ENCODE assay signal across 22 cellular contexts in genomic region chr10:123551259-123551658, GRCh38.
"Had no signal": no experiment of that assay in that cellular context is flagged by ENCODE, and none has a peak within 500 bp of the region (broad histone marks: within the 10 kb centered on the region; RNA-seq: fewer than 3 reads in every experiment).

No MANE protein-coding gene starts in this region.

- FAIRE-seq: colon, frontal cortex, pancreas, small intestine had no signal

- H3K4me3 ChIP-seq: heart left ventricle, mucosa of descending colon, pancreas, suprapubic skin, thyroid gland, uterus had no signal

- H3K27ac ChIP-seq: heart left ventricle, pancreas, suprapubic skin, thyroid gland, uterus had no signal

- H3K27ac Mint-ChIP-seq: progenitor cell of endocrine pancreas; stimulated activated effector memory CD8-positive, alpha-beta T cell treated with anti-CD3 and anti-CD28 coated beads, Interleukin-12 subunit alpha, Interleukin-12 subunit beta, amount 100 ng/mL, for 72 hours; type B pancreatic cell had no signal

- H3K4me1 ChIP-seq: heart left ventricle, pancreas, suprapubic skin, thyroid gland, uterus had no signal

- DNase-seq: dermis blood vessel endothelial cell; heart left ventricle; hippocampal formation; left colon; mammary epithelial cell; mucosa of descending colon; naive thymus-derived CD8-positive, alpha-beta T cell; nucleus accumbens; pancreas; right cardiac atrium; small intestine; stimulated activated CD4-positive, alpha-beta T cell treated with anti-CD3 and anti-CD28 coated beads, Interleukin-2, amount 100 ng/mL, for 48 hours; stimulated activated CD8-positive, alpha-beta memory T cell treated with anti-CD3 and anti-CD28 coated beads, Interleukin-4, amount 100 ng/mL, for 48 hours; stimulated activated naive CD8-positive, alpha-beta T cell treated with anti-CD3 and anti-CD28 coated beads, Interleukin-15, Interleukin-2, amounts not matched to agents 100 U/mL and 50 U/mL, for 24 hours; thyroid gland; uterus had no signal

- H3K4me1 Mint-ChIP-seq: naive thymus-derived CD8-positive, alpha-beta T cell; stimulated activated effector memory CD8-positive, alpha-beta T cell treated with anti-CD3 and anti-CD28 coated beads, Interleukin-12 subunit alpha, Interleukin-12 subunit beta, amount 100 ng/mL, for 72 hours had no signal

- H3K27me3 ChIP-seq: pancreas, thyroid gland, uterus had no signal

- H3K36me3 ChIP-seq: heart left ventricle, pancreas, suprapubic skin, thyroid gland, uterus had no signal

- H3K9me3 ChIP-seq: heart left ventricle, mucosa of descending colon, pancreas, suprapubic skin, thyroid gland, uterus had no signal

- H3K9me3 Mint-ChIP-seq: stimulated activated effector memory CD8-positive, alpha-beta T cell treated with anti-CD3 and anti-CD28 coated beads, Interleukin-12 subunit alpha, Interleukin-12 subunit beta, amount 100 ng/mL, for 72 hours; type B pancreatic cell had no signal

- H3K4me3 Mint-ChIP-seq: naive thymus-derived CD8-positive, alpha-beta T cell; stimulated activated effector memory CD8-positive, alpha-beta T cell treated with anti-CD3 and anti-CD28 coated beads, Interleukin-12 subunit alpha, Interleukin-12 subunit beta, amount 100 ng/mL, for 72 hours; type B pancreatic cell had no signal

- H3K36me3 Mint-ChIP-seq: naive thymus-derived CD8-positive, alpha-beta T cell; stimulated activated effector memory CD8-positive, alpha-beta T cell treated with anti-CD3 and anti-CD28 coated beads, Interleukin-12 subunit alpha, Interleukin-12 subunit beta, amount 100 ng/mL, for 72 hours; type B pancreatic cell had no signal
